Comparison of ENCODE assay signal across 8 cellular contexts in the genomic region with DNA sequence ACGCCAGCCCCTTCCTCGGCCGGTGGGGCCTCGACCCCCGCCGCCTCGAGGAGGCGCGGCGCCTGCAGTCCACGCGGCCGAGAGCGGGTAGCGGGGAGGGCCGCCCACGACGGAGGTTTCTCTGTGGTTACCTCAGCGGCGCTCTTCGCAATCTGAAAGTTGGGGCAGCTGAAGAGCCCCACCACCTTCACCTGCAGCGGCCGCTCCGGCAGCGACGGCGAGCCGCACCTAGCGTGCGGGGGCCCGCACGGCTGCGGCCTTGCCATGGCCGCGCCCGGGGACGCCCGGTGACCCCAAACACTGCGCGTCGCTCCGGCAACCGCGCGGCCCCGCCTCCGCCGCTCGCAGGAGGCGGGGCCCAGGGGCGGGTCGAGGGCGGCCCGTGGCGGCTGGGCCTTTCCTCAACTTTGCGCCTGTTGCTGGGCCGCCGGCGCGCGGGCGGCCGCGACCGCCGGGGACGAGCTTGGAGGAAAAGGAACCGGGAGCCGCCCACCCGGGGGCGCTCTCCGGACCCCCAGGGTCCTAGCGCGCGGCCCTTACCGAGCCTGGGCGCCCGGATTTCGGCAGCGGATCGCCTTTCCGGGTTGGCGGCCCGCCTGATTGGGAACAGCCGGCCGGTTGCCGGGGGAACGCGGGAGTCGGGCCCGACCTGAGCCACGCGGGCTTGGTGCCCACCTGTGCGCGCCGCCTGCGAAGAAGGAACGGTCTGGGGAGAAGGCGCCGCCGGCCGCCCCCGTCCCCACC. TPM values are rescaled to one million over a fixed set of nuclear protein-coding genes. Genes with fewer than 3 reads are reported as not detected.
DNase-seq lines count a peak whose midpoint lies in the region; ATAC-seq and TF ChIP-seq lines count a peak whose summit lies in the region.

A gene (minus strand): TSS at position 304 of the 744 bp plus-strand sequence. CDS start 38 bp downstream, at position 266.
A gene with protein sequence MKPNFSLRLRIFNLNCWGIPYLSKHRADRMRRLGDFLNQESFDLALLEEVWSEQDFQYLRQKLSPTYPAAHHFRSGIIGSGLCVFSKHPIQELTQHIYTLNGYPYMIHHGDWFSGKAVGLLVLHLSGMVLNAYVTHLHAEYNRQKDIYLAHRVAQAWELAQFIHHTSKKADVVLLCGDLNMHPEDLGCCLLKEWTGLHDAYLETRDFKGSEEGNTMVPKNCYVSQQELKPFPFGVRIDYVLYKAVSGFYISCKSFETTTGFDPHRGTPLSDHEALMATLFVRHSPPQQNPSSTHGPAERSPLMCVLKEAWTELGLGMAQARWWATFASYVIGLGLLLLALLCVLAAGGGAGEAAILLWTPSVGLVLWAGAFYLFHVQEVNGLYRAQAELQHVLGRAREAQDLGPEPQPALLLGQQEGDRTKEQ (plus strand): TSS at position 400 of the 744 bp plus-strand sequence. CDS start 398 bp downstream, outside the sequence.

- TF ChIP-seq CTCF in chondrocyte (IDR thresholded peaks at IDR 0.05) = peak; percentile 71

- H3K27me3 Mint-ChIP-seq in chondrocyte (ENCODE audit: low read depth) = no peaks in the 10 kb centered on the region

- H3K4me1 Mint-ChIP-seq in chondrocyte (ENCODE audit: low read depth) = peaks cover 22% of the 10 kb centered on the region

- no peaks in the 10 kb centered on the region for H3K27me3 ChIP-seq in layer of hippocampus (ENCODE audit: control insufficient read depth, insufficient read depth, low read length)

- H3K27ac Mint-ChIP-seq in chondrocyte (ENCODE audit: unreplicated experiment) = peak within 1 kb of the TSS; percentile 90

- peak; percentile 87 for ATAC-seq in GM18861 (IDR thresholded peaks at IDR 0.05; ENCODE audit: unreplicated experiment)
- peak; percentile 84 for ATAC-seq in HG03066 (IDR thresholded peaks at IDR 0.05; ENCODE audit: low read depth, unreplicated experiment)

- H3K27ac ChIP-seq in layer of hippocampus (ENCODE audit: low read depth, low read length) = peak within 1 kb of the TSS; percentile 68

- no peaks in the 10 kb centered on the region for H3K9me3 Mint-ChIP-seq in chondrocyte (ENCODE audit: low read depth)

- DNase-seq in AG08396 (ENCODE audit: low spot score) = peak; percentile 97
- peak; percentile 81 for DNase-seq in NCI-H2196 treated with DMSO at 0.1 percent for 48 hours (lab: John Stamatoyannopoulos, UW; ENCODE audit: unreplicated experiment)
- peak; percentile 80 for DNase-seq in activated CD4-positive, CD25-positive, alpha-beta regulatory T cell treated with anti-CD3 and anti-CD28 coated beads, Interleukin-2, amount 50 U/mL, for 72 hours
- no peak for DNase-seq in chondrocyte (ENCODE audit: low spot score)
- DNase-seq in stimulated activated CD4-positive, alpha-beta T cell treated with anti-CD3 and anti-CD28 coated beads, Interleukin-1b, Interleukin-23, amount 100 ng/mL, for 24 hours (ENCODE audit: low read depth in 4 of 4, low spot score in 1 of 4) = peak; percentile 26 to 72 (median 56)

- peaks cover 8% of the 10 kb centered on the region for H3K36me3 Mint-ChIP-seq in chondrocyte (ENCODE audit: low read depth)

- H3K4me3 Mint-ChIP-seq in chondrocyte (ENCODE audit: unreplicated experiment) = peak within 1 kb of the TSS; percentile 92

RNA-seq across cellular contexts. Expression of the first gene that starts in this region (rescaled TPM):
- total RNA-seq in chondrocyte = 2.2 to 2.7 TPM (median 2.5 TPM) in 3 replicates

RNA-seq across cellular contexts. Expression of the second gene that starts in this region (rescaled TPM):
- 5.3 to 7.4 TPM (median 5.6 TPM) in 3 replicates for total RNA-seq in chondrocyte
